Comparison of ENCODE assay signal across 28 cellular contexts in genomic region chr10:27052646-27053045, GRCh38.
"Had no signal": no experiment of that assay in that cellular context is flagged by ENCODE, and none has a peak within 500 bp of the region (broad histone marks: within the 10 kb centered on the region; RNA-seq: fewer than 3 reads in every experiment).

No MANE protein-coding gene starts in this region.

- H3K36me3 ChIP-seq: breast epithelium had no signal

- H3K27me3 ChIP-seq: adrenal gland, ascending aorta, breast epithelium, cardiac muscle cell, esophagus squamous epithelium, gastroesophageal sphincter had no signal

- ATAC-seq: activated CD4-positive, alpha-beta T cell treated with anti-CD3 and anti-CD28 coated beads for 36 hours; activated CD8-positive, alpha-beta memory T cell treated with anti-CD3 and anti-CD28 coated beads, Interleukin-2, amount 10 ng/mL, durations not matched to agents 7 days and 5 days; activated CD8-positive, alpha-beta T cell treated with anti-CD3 and anti-CD28 coated beads, Interleukin-2, amount 10 ng/mL, durations not matched to agents 7 days and 5 days; activated naive CD8-positive, alpha-beta T cell treated with anti-CD3 and anti-CD28 coated beads, Interleukin-2, amount 50 U/mL, for 24 hours; effector memory CD8-positive, alpha-beta T cell; gastroesophageal sphincter had no signal

- H3K4me3 ChIP-seq: adrenal gland, ascending aorta, breast epithelium, cardiac muscle cell, esophagus squamous epithelium, gastroesophageal sphincter had no signal

- H3K4me1 ChIP-seq: ascending aorta, breast epithelium, esophagus squamous epithelium, gastroesophageal sphincter had no signal

- DNase-seq: activated CD4-positive, alpha-beta memory T cell treated with anti-CD3 and anti-CD28 coated beads for 36 hours; activated CD4-positive, alpha-beta T cell treated with anti-CD3 and anti-CD28 coated beads for 36 hours; activated CD4-positive, alpha-beta T cell treated with anti-CD3 and anti-CD28 coated beads, Interleukin-2, amount 10 ng/mL, durations not matched to agents 24 days and 14 days; activated CD4-positive, CD25-positive, alpha-beta regulatory T cell; activated CD4-positive, CD25-positive, alpha-beta regulatory T cell treated with anti-CD3 and anti-CD28 coated beads, Interleukin-2, amount 50 U/mL, for 72 hours; activated CD8-positive, alpha-beta memory T cell treated with anti-CD3 and anti-CD28 coated beads, Interleukin-2, amount 10 ng/mL, durations not matched to agents 7 days and 5 days; activated CD8-positive, alpha-beta memory T cell treated with anti-CD3 and anti-CD28 coated beads, Interleukin-2, amount 50 U/mL, for 4 hours; activated CD8-positive, alpha-beta T cell treated with anti-CD3 and anti-CD28 coated beads, Interleukin-2, amount 10 ng/mL, durations not matched to agents 7 days and 5 days; activated effector memory CD4-positive, alpha-beta T cell treated with anti-CD3 and anti-CD28 coated beads, Interleukin-2, amount 50 U/mL, for 16 hours; activated naive CD4-positive, alpha-beta T cell treated with anti-CD3 and anti-CD28 coated beads for 36 hours; activated naive CD8-positive, alpha-beta T cell treated with anti-CD3 and anti-CD28 coated beads for 36 hours; activated naive CD8-positive, alpha-beta T cell treated with anti-CD3 and anti-CD28 coated beads, Interleukin-2, amount 50 U/mL, for 24 hours; activated T-cell treated with anti-CD3 and anti-CD28 coated beads, Interleukin-2, amount 50 U/mL, for 1 hour; activated T-cell treated with anti-CD3 and anti-CD28 coated beads, Interleukin-2, amount 50 U/mL, for 48 hours; adrenal gland; central memory CD4-positive, alpha-beta T cell; cerebellar nuclear complex; cortex of kidney; dermis blood vessel endothelial cell; effector CD4-positive, alpha-beta T cell; effector memory CD8-positive, alpha-beta T cell; esophagus squamous epithelium; foreskin melanocyte; T-helper 2 cell had no signal

- H3K9me3 ChIP-seq: adrenal gland, ascending aorta, breast epithelium, esophagus squamous epithelium, gastroesophageal sphincter had no signal

- H3K27ac ChIP-seq: adrenal gland, ascending aorta, breast epithelium, cardiac muscle cell, esophagus squamous epithelium, gastroesophageal sphincter had no signal
